In genomic region chr6:163180874-163181541, GRCh38 we compare ENCODE assay signal across 8 cellular contexts.
A peak's percentile ranks its signal among the peaks of the same experiment; 100 is the strongest.
DNase-seq lines count a peak whose midpoint lies in the region; TF ChIP-seq lines count a peak whose summit lies in the region.

No MANE protein-coding gene starts in this region.

- TF ChIP-seq POLR2A in esophagus muscularis mucosa (IDR thresholded peaks at IDR 0.05; ENCODE audit: low read depth), result no peak

- TF ChIP-seq EP300 in esophagus muscularis mucosa (IDR thresholded peaks at IDR 0.05), result no peak

- BruUV-seq in PC-9 (replicated peaks; lab: Mats Ljungman, UMichigan), result no TSS peak

- peak overlapping the region; percentile 78 for H3K27ac ChIP-seq in PC-9
- no peak overlapping the region for H3K27ac ChIP-seq in esophagus muscularis mucosa (replicated peaks in 1 of 4)

- peak overlapping the region; percentile 93 for H2AFZ ChIP-seq in PC-9

- no peaks in the 10 kb centered on the region for H3F3A ChIP-seq in PC-9 (ENCODE audit: insufficient read depth, low read depth)

- H3K27me3 ChIP-seq in PC-9 (ENCODE audit: insufficient read depth, low read depth), result no peaks in the 10 kb centered on the region
- H3K27me3 ChIP-seq in esophagus muscularis mucosa, result no peaks in the 10 kb centered on the region

- 0 out of 2 replicates have a peak, but pooled peaks cover 5% of the 10 kb centered on the region for H3K9me2 ChIP-seq in PC-9 (ENCODE audit: insufficient read depth)

- peaks cover 16% of the 10 kb centered on the region for H3K4me1 ChIP-seq in PC-9 (replicated peaks; ENCODE audit: insufficient read depth)
- peaks cover 14 to 24% (median 18%) of the 10 kb centered on the region in 4 donors for H3K4me1 ChIP-seq in esophagus muscularis mucosa

- TF ChIP-seq CTCF in PC-9 (conservative IDR thresholded peaks at IDR 0.05) (peak; percentile 84), esophagus muscularis mucosa (IDR thresholded peaks at IDR 0.05) (peak; percentile 55 to 75 (median 61)), GM20000 (IDR thresholded peaks at IDR 0.05; ENCODE audit: extremely low read depth, missing control alignments) (no peak)

- peak overlapping the region; percentile 61 for H3K4me2 ChIP-seq in PC-9

- intact Hi-C loops in PC-9 (cut with micrococcal nuclease; ENCODE audit: unreplicated experiment) (loop anchor here (1.0 to 5.0 kb wide), 5 partner anchors 212 to 1746 kb away; no protein-coding TSS in a partner anchor), esophagus muscularis mucosa (cut with DNase I) (loop anchor here (5.0 to 10.0 kb wide), 4 partner anchors 236 to 1746 kb away; no protein-coding TSS in a partner anchor)

- H4K20me1 ChIP-seq in PC-9 (ENCODE audit: insufficient read depth), result no peaks in the 10 kb centered on the region

- CTCF ChIA-PET in PC-9 (lab: Charles Lee), result interaction anchor here (0.7 kb wide), 2 partner anchors 102 to 1056 kb away, joined by 3 to 4 read pairs; no protein-coding TSS in a partner anchor

- no peaks in the 10 kb centered on the region for H3K9me3 ChIP-seq in PC-9 (ENCODE audit: insufficient read depth, low read depth)
- H3K9me3 ChIP-seq in esophagus muscularis mucosa, result no peaks in the 10 kb centered on the region

- DNase-seq in DMS 273 (lab: John Stamatoyannopoulos, UW; ENCODE audit: unreplicated experiment), result peak; percentile 24
- DNase-seq in DMS 273 treated with DMSO at 0.1 percent for 48 hours (lab: John Stamatoyannopoulos, UW), result no peak
- DNase-seq in PC-9, result peak; percentile 59 to 68
- DNase-seq in esophagus muscularis mucosa (ENCODE audit: extremely low spot score), result peak; percentile 89
- DNase-seq in myocyte (ENCODE audit: low read depth), result peak; percentile 76
- DNase-seq in COR-L47 (lab: John Stamatoyannopoulos, UW), result no peak
- DNase-seq in GM20000 (ENCODE audit: low spot score), result no peak
- DNase-seq in DMS79 (lab: John Stamatoyannopoulos, UW), result no peak

- POLR2A ChIA-PET in PC-9 (lab: Charles Lee; ENCODE audit: unreplicated experiment), result no interaction called here

- 71% methylated on average over 12 of the region's 17 CpGs for WGBS in esophagus muscularis mucosa

- H3K36me3 ChIP-seq in PC-9 (ENCODE audit: low read depth) (no peaks in the 10 kb centered on the region), esophagus muscularis mucosa (no peaks in the 10 kb centered on the region)

- H3K4me3 ChIP-seq in PC-9 (no peak overlapping the region), esophagus muscularis mucosa (no peak overlapping the region)

- H3K79me2 ChIP-seq in PC-9 (ENCODE audit: low read depth), result no peaks in the 10 kb centered on the region

Comparison
In these comparisons a context has a peak if more than half of its experiments do, and no peak if none do; other contexts are left out.
1. DNase-seq: peak in DMS 273 (single experiment), PC-9 (2 of 2), esophagus muscularis mucosa (single experiment) and myocyte (single experiment); none in DMS 273 treated with DMSO at 0.1 percent for 48 hours (single experiment), COR-L47 (single experiment), GM20000 (single experiment) and DMS79 (single experiment).